Comparison of ENCODE assay signal across 8 cellular contexts in the genomic region with DNA sequence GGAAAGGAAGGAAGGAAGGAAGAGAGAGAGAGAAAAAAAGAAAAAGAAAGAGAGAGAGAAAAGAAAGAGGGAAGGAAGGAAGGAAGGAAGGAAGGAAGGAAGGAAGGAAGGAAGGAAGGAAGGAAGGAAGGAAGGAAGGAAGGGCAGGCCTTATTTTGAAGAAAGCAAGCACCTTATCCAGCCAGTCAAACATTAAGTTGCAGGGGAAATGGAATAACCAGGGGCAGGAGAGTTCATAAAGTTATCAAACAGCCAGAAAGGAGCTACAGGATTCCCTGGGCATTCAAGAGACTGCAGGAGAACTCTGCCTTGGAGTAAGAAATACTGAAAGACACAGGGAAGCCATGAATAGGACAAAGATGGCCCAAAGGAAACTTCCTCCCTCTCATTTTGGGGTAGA.
"Had no signal": no experiment of that assay in that cellular context is flagged by ENCODE, and none has a peak within 500 bp of the region (broad histone marks: within the 10 kb centered on the region; RNA-seq: fewer than 3 reads in every experiment).

No MANE protein-coding gene starts in this region.

- H3K4me3 ChIP-seq: GM12878 had no signal

- DNase-seq: GDM1, GF-D8 had no signal

- ATAC-seq: GM12878 had no signal

- FAIRE-seq: G401.6, GM12878, GM12891, GM12892, GM18507, GM19239 had no signal
